Comparison of ENCODE assay signal across 12 cellular contexts in genomic region chr6:24492475-24492874, GRCh38. TPM values are rescaled to one million over a fixed set of nuclear protein-coding genes. Genes with fewer than 3 reads are reported as not detected.
DNase-seq lines count a peak whose midpoint lies in the region; ATAC-seq, FAIRE-seq and TF ChIP-seq lines count a peak whose summit lies in the region.
"Had no signal": no experiment of that assay in that cellular context is flagged by ENCODE, and none has a peak within 500 bp of the region (broad histone marks: within the 10 kb centered on the region; RNA-seq: fewer than 3 reads in every experiment).

No MANE protein-coding gene starts in this region.

- FAIRE-seq in RCC 7860 (lab: Jason Lieb, UNC), result no peak
- FAIRE-seq: HTR-8/SVneo had no signal

- BruUV-seq in Panc1 (replicated peaks; lab: Mats Ljungman, UMichigan), result no TSS peak

- peak; percentile 7; the same call in 1 of the 2 replicates for TF ChIP-seq CTCF in AG09319 (IDR thresholded peaks at IDR 0.05; ENCODE audit: low read depth, low read length)
- TF ChIP-seq CTCF in GM12865 (IDR thresholded peaks at IDR 0.05; ENCODE audit: insufficient read depth, low read depth, low read length, missing control alignments), result peak; percentile 46
- peak; percentile 82 for TF ChIP-seq CTCF in Panc1 (IDR thresholded peaks at IDR 0.05)
- peak; percentile 8 for TF ChIP-seq CTCF in foreskin keratinocyte (conservative IDR thresholded peaks at IDR 0.05)

- DNase-seq in AG09319 (ENCODE audit: extremely low read depth, low read depth), result no peak
- peak; percentile 62 for DNase-seq in GM12865 (ENCODE audit: low read depth)
- no peak for DNase-seq in Panc1 (ENCODE audit: low read depth, low spot score)
- no peak for DNase-seq in foreskin keratinocyte
- DNase-seq in central memory CD4-positive, alpha-beta T cell, result no peak
- DNase-seq in RCC 7860 (ENCODE audit: low spot score), result no peak
- DNase-seq in amniotic stem cell (lab: John Stamatoyannopoulos, UW), result no peak
- DNase-seq: Right ventricle myocardium superior; stimulated activated CD4-positive, alpha-beta T cell treated with anti-CD3 and anti-CD28 coated beads, Interleukin-2, amount 100 ng/mL, for 24 hours had no signal

- no peaks in the 10 kb centered on the region for H3K36me3 ChIP-seq in Panc1 (ENCODE audit: control insufficient read depth, insufficient read depth, low read length)

- ATAC-seq in Panc1 (no peak), foreskin keratinocyte (no peak), GM18520 (IDR thresholded peaks at IDR 0.05; ENCODE audit: unreplicated experiment) (no peak)

- CTCF ChIA-PET in Panc1 (lab: Charles Lee), result interaction anchor here (0.6 to 0.7 kb wide), 2 partner anchors 9 to 194 kb away, joined by 7 to 13 read pairs; no protein-coding TSS in a partner anchor

- peaks cover 6% of the 10 kb centered on the region for H3K27me3 ChIP-seq in Panc1 (ENCODE audit: control insufficient read depth, insufficient read depth, low read length)
- peaks cover 30% of the 10 kb centered on the region for H3K27me3 ChIP-seq in foreskin keratinocyte
- H3K27me3 ChIP-seq: esophagus muscularis mucosa had no signal

- intact Hi-C loops in Panc1 (cut with micrococcal nuclease; ENCODE audit: unreplicated experiment), result no loop called here

- POLR2A ChIA-PET in Panc1 (lab: Charles Lee), result interaction anchor here (0.7 kb wide), 1 partner anchor 778 kb away, joined by 12 read pairs; no protein-coding TSS in a partner anchor

- H3K27ac ChIP-seq in Panc1 (ENCODE audit: low read length), result no peak overlapping the region
- no peak overlapping the region for H3K27ac ChIP-seq in foreskin keratinocyte
- H3K27ac ChIP-seq: esophagus muscularis mucosa had no signal

- H3K9me3 ChIP-seq in Panc1 (ENCODE audit: control insufficient read depth, insufficient read depth, low read depth, low read length), result no peaks in the 10 kb centered on the region

- H3K4me1 ChIP-seq in Panc1 (ENCODE audit: control insufficient read depth, insufficient read depth, low read length), result peaks cover 5% of the 10 kb centered on the region; the same call in 1 of the 2 replicates
- no peaks in the 10 kb centered on the region for H3K4me1 ChIP-seq in foreskin keratinocyte

- in situ Hi-C loops in Panc1 (cut with HindIII; ENCODE audit: low pct_unique_long_range_greater_than_20kb, low sequenced_read_pairs), result no loop called here

- H3K4me3 ChIP-seq in GM12865 (ENCODE audit: low read depth, low read length) (no peak overlapping the region), Panc1 (ENCODE audit: low read depth in 2 of 2, low read length in 2 of 2) (no peak overlapping the region)
- H3K4me3 ChIP-seq: esophagus muscularis mucosa had no signal

RNA-seq across cellular contexts. Expression of gene ALDH5A1, which starts 2.3 kb away (rescaled TPM):
- total RNA-seq in Panc1 (2021; ENCODE audit: unreplicated experiment), result 4.2 TPM
- polyA plus RNA-seq in Panc1 (2012; ENCODE audit: insufficient read length), result 3.1 TPM
- 0.37 and 0.42 TPM in 2 replicates for total RNA-seq in foreskin keratinocyte
- polyA plus RNA-seq in foreskin keratinocyte, result 0.20 and 0.25 TPM in 2 replicates

RNA-seq across cellular contexts. Expression of gene GPLD1, which starts 3.1 kb away (rescaled TPM):
- total RNA-seq in Panc1 (2021; ENCODE audit: unreplicated experiment) (0.98 TPM), foreskin keratinocyte (0.03 and 0.07 TPM in 2 replicates)
- 0.65 TPM for polyA plus RNA-seq in Panc1 (2012; ENCODE audit: insufficient read length)
- polyA plus RNA-seq in foreskin keratinocyte, result not detected in 2 replicates

Comparison
In these comparisons a context has a peak if more than half of its experiments do, and no peak if none do; other contexts are left out.
1. CTCF ChIP-seq: peak in every context shown above with its lines; median percentile 82 in Panc1; 46 in GM12865; 8 in foreskin keratinocyte; 7 in AG09319.